ENCODE assay signal across 8 cellular contexts in genomic region chr15:38072007-38072506, GRCh38.
DNase-seq lines count a peak whose midpoint lies in the region; ATAC-seq and TF ChIP-seq lines count a peak whose summit lies in the region.

No MANE protein-coding gene starts in this region.

- H3K4me2 ChIP-seq in GM23338: peak overlapping the region; percentile 81
- H3K4me2 ChIP-seq in parathyroid adenoma (ENCODE audit: low read length): peak overlapping the region; percentile 89

- H3K9me2 ChIP-seq in GM23338 (ENCODE audit: insufficient read depth): no peaks in the 10 kb centered on the region

- H3K27me3 Mint-ChIP-seq in GM23338 (ENCODE audit: insufficient read depth, low read depth, poor library complexity): peaks cover 72% of the 10 kb centered on the region

- ATAC-seq in GM23338: no peak
- ATAC-seq in GM21786 (IDR thresholded peaks at IDR 0.05; ENCODE audit: unreplicated experiment): no peak

- no peaks in the 10 kb centered on the region for H3K36me3 Mint-ChIP-seq in GM23338 (ENCODE audit: low read depth)

- 0 out of 2 replicates have a peak, but pooled peaks cover 9% of the 10 kb centered on the region for H3F3A ChIP-seq in GM23338 (replicated peaks; ENCODE audit: low read depth)

- H3K4me3 ChIP-seq in AG04450 (ENCODE audit: low read depth, low read length): peak overlapping the region; percentile 50
- H3K4me3 ChIP-seq in GM23338: peak overlapping the region; percentile 55
- peak overlapping the region; percentile 40 for H3K4me3 ChIP-seq in SJSA1
- peak overlapping the region; percentile 46 for H3K4me3 ChIP-seq in fibroblast of mammary gland (ENCODE audit: control insufficient read depth, low read depth, low read length)
- peak overlapping the region; percentile 55 for H3K4me3 ChIP-seq in parathyroid adenoma (ENCODE audit: low read depth, low read length)

- peaks cover 41% of the 10 kb centered on the region for H3K4me1 ChIP-seq in GM23338 (ENCODE audit: insufficient read depth)
- H3K4me1 ChIP-seq in SJSA1 (replicated peaks): peaks cover 49% of the 10 kb centered on the region
- no peaks in the 10 kb centered on the region for H3K4me1 ChIP-seq in parathyroid adenoma

- H3K4me1 Mint-ChIP-seq in GM23338: peaks cover 70% of the 10 kb centered on the region

- H3K9me3 ChIP-seq in AG04450 (ENCODE audit: control insufficient read depth, insufficient read depth, low read length): no peaks in the 10 kb centered on the region
- no peaks in the 10 kb centered on the region for H3K9me3 ChIP-seq in SJSA1 (replicated peaks)
- no peaks in the 10 kb centered on the region for H3K9me3 ChIP-seq in parathyroid adenoma (ENCODE audit: control insufficient read depth, low read length)

- H3K27me3 ChIP-seq in AG04450 (ENCODE audit: control insufficient read depth, insufficient read depth, low read length) (no peaks in the 10 kb centered on the region), GM23338 (ENCODE audit: insufficient read depth) (peaks cover 78% of the 10 kb centered on the region), SJSA1 (replicated peaks) (no peaks in the 10 kb centered on the region), parathyroid adenoma (ENCODE audit: control insufficient read depth, insufficient read depth, low read length) (no peaks in the 10 kb centered on the region)

- CTCF ChIA-PET in AG04450 (lab: Charles Lee): interaction anchor here (1.0 kb wide), 1 partner anchor 368 kb away, joined by 3 read pairs; no protein-coding TSS in a partner anchor

- peak overlapping the region; percentile 86 for H3K27ac Mint-ChIP-seq in GM23338

- DNase-seq in AG04450 (ENCODE audit: low read depth, low spot score) (no peak), GM23338 (ENCODE audit: low spot score) (peak; percentile 22), SJSA1 (ENCODE audit: low read depth in 1 of 2, low spot score in 2 of 2) (no peak), fibroblast of mammary gland (ENCODE audit: low read depth) (no peak), mucosa of gallbladder (ENCODE audit: low spot score) (no peak), NCI-H748 (lab: John Stamatoyannopoulos, UW; ENCODE audit: unreplicated experiment) (no peak)

- TF ChIP-seq CTCF in AG04450 (IDR thresholded peaks at IDR 0.05; ENCODE audit: low read depth, low read length): no peak
- no peak for TF ChIP-seq CTCF in GM23338 (conservative IDR thresholded peaks at IDR 0.05; ENCODE audit: low read depth in 2 of 2)
- no peak for TF ChIP-seq CTCF in fibroblast of mammary gland (conservative IDR thresholded peaks at IDR 0.05; ENCODE audit: control insufficient read depth, insufficient read depth, low read depth, low read length)
- TF ChIP-seq CTCF in parathyroid adenoma (IDR thresholded peaks at IDR 0.05): no peak

- no peak overlapping the region for H3K9ac ChIP-seq in parathyroid adenoma

- H3K27ac ChIP-seq in AG04450 (ENCODE audit: low read depth, low read length) (peak overlapping the region; percentile 76), GM23338 (ENCODE audit: low read depth) (no peak overlapping the region), SJSA1 (peak overlapping the region; percentile 86), parathyroid adenoma (peak overlapping the region; percentile 67)

- H4K20me1 ChIP-seq in GM23338 (replicated peaks; ENCODE audit: insufficient read depth): no peaks in the 10 kb centered on the region

- H2AFZ ChIP-seq in GM23338: no peak overlapping the region
- peak overlapping the region; percentile 93 for H2AFZ ChIP-seq in parathyroid adenoma

- POLR2A ChIA-PET in AG04450 (lab: Yijun Ruan, JAX): interaction anchor here (0.6 to 1.1 kb wide), 4 partner anchors 57 to 382 kb away, joined by 3 to 8 read pairs (median 3); partner anchors contain the start of genes FAM98B and SPRED1

- H3K36me3 ChIP-seq in GM23338 (ENCODE audit: insufficient read depth) (no peaks in the 10 kb centered on the region), SJSA1 (no peaks in the 10 kb centered on the region), parathyroid adenoma (ENCODE audit: control insufficient read depth, insufficient read depth, low read length) (no peaks in the 10 kb centered on the region)

- no peaks in the 10 kb centered on the region; the same call in 2 of the 3 replicates for H3K9me3 Mint-ChIP-seq in GM23338

- peak overlapping the region; percentile 83 for H3K4me3 Mint-ChIP-seq in GM23338

- H3K79me2 ChIP-seq in GM23338 (replicated peaks; ENCODE audit: insufficient read depth) (no peaks in the 10 kb centered on the region), parathyroid adenoma (no peaks in the 10 kb centered on the region)

TF ChIP-seq in GM23338, 12 proteins besides CTCF, POLR2A, EP300 and RAD21:
- TF ChIP-seq CREB1 (CRISPR knock-in tag; IDR thresholded peaks at IDR 0.05; ENCODE audit: low read depth) (peak; percentile 22; the same call in 1 of the 2 replicates), NANOG (IDR thresholded peaks at IDR 0.05; ENCODE audit: borderline replicate concordance) (no peak), STAT1 (IDR thresholded peaks at IDR 0.05; ENCODE audit: unreplicated experiment) (no peak), ZNF462 (CRISPR knock-in tag; IDR thresholded peaks at IDR 0.05) (no peak)
